1 cellular context compared by ENCODE assay signal in genomic region chr19:49780861-49781260, GRCh38.
TF ChIP-seq lines count a peak whose summit lies in the region.

No MANE protein-coding gene starts in this region.

TF ChIP-seq in GM23338, 12 proteins besides CTCF, POLR2A, EP300 and RAD21:
- TF ChIP-seq ZNF331 (CRISPR knock-in tag; IDR thresholded peaks at IDR 0.05; ENCODE audit: low read depth) = no peak
- no peak for TF ChIP-seq ZNF114 (CRISPR knock-in tag; IDR thresholded peaks at IDR 0.05)
- TF ChIP-seq NANOG (IDR thresholded peaks at IDR 0.05; ENCODE audit: borderline replicate concordance) = no peak
- TF ChIP-seq POLR2AphosphoS5 (IDR thresholded peaks at IDR 0.05; ENCODE audit: low read depth) = no peak
- no peak for TF ChIP-seq EZH2phosphoT487 (IDR thresholded peaks at IDR 0.05; ENCODE audit: unreplicated experiment)
- TF ChIP-seq ZNF462 (CRISPR knock-in tag; IDR thresholded peaks at IDR 0.05) = no peak
- TF ChIP-seq REST (IDR thresholded peaks at IDR 0.05; ENCODE audit: unreplicated experiment) = no peak
- no peak for TF ChIP-seq JUNB (IDR thresholded peaks at IDR 0.05; ENCODE audit: unreplicated experiment)
- no peak for TF ChIP-seq STAT1 (IDR thresholded peaks at IDR 0.05; ENCODE audit: unreplicated experiment)
- no peak for TF ChIP-seq CREB1 (CRISPR knock-in tag; IDR thresholded peaks at IDR 0.05; ENCODE audit: low read depth)
- TF ChIP-seq ETS1 (IDR thresholded peaks at IDR 0.05) = no peak
- TF ChIP-seq EZH2 (IDR thresholded peaks at IDR 0.05; ENCODE audit: low read depth, unreplicated experiment) = no peak
